Comparison of ENCODE assay signal across 20 cellular contexts in the genomic region with DNA sequence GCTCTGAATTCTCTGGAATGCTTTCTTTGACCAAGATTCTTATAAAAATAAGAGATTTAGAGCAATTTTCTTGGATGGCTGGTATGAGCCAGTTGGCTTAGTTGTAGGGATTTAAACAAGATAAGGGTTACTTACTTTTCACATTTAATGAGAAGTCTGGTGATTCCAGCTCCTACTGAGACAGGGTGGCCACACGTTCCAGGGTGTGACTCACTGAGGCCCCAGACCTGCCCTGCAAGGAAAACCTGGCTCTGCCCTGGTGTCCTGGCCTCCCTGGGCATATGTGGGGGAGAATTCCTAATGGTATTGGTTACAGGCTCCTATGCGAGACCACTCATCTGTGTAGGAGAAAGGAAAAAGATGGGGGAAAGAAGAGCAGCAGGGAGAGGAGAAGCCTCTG.
DNase-seq lines count a peak whose midpoint lies in the region; ATAC-seq and TF ChIP-seq lines count a peak whose summit lies in the region.
"Had no signal": no experiment of that assay in that cellular context is flagged by ENCODE, and none has a peak within 500 bp of the region (broad histone marks: within the 10 kb centered on the region; RNA-seq: fewer than 3 reads in every experiment).

No MANE protein-coding gene starts in this region.

- no peak overlapping the region for H3K4me3 Mint-ChIP-seq in CD8-positive, alpha-beta T cell
- H3K4me3 Mint-ChIP-seq: activated naive CD8-positive, alpha-beta T cell; activated T-cell treated with anti-CD3 and anti-CD28 coated beads, Interleukin-2, amount 50 U/mL, for 24 hours; central memory CD8-positive, alpha-beta T cell; immature natural killer cell had no signal

- no peak overlapping the region for H3K4me3 ChIP-seq in CD8-positive, alpha-beta T cell (ENCODE audit: low read depth, low read length)
- H3K4me3 ChIP-seq: BLaER1, sigmoid colon, SK-N-MC had no signal

- POLR2A ChIA-PET in RWPE1 (lab: Yijun Ruan, JAX; ENCODE audit: low non-redundant PET), result no interaction called here
- POLR2A ChIA-PET in CD8-positive, alpha-beta T cell (lab: Charles Lee), result no interaction called here

- DNase-seq in EL, result peak; percentile 34
- DNase-seq in RWPE1 (ENCODE audit: low spot score), result no peak
- peak; percentile 46 for DNase-seq in fibroblast of peridontal ligament (ENCODE audit: extremely low read depth)
- no peak for DNase-seq in omental fat pad (ENCODE audit: low spot score)
- no peak for DNase-seq in ureter (ENCODE audit: low spot score)
- DNase-seq in GM13976 (ENCODE audit: low spot score), result no peak
- DNase-seq in CD8-positive, alpha-beta T cell, result no peak
- DNase-seq in NCI-H510A (lab: John Stamatoyannopoulos, UW), result no peak
- DNase-seq: activated CD4-positive, alpha-beta T cell treated with anti-CD3 and anti-CD28 coated beads, Interleukin-2, amount 50 U/mL, for 4 hours; activated T-cell treated with anti-CD3 and anti-CD28 coated beads, Interleukin-2, amount 50 U/mL, for 24 hours; MM.1S; NCI-H187; NCI-H524 treated with DMSO at 0.1 percent for 48 hours; sigmoid colon; stimulated activated CD4-positive, alpha-beta T cell treated with anti-CD3 and anti-CD28 coated beads, Interleukin-2, amount 100 ng/mL, for 48 hours had no signal

- H3K9me3 Mint-ChIP-seq in CD8-positive, alpha-beta T cell, result no peaks in the 10 kb centered on the region
- H3K9me3 Mint-ChIP-seq: activated T-cell treated with anti-CD3 and anti-CD28 coated beads, Interleukin-2, amount 50 U/mL, for 24 hours; central memory CD8-positive, alpha-beta T cell; immature natural killer cell had no signal

- H3K27me3 Mint-ChIP-seq in CD8-positive, alpha-beta T cell (ENCODE audit: low read depth), result peaks cover 8% of the 10 kb centered on the region

- H3K27me3 ChIP-seq in CD8-positive, alpha-beta T cell (ENCODE audit: insufficient read depth, low read length), result no peaks in the 10 kb centered on the region
- H3K27me3 ChIP-seq: BLaER1, sigmoid colon had no signal

- H3K36me3 ChIP-seq in CD8-positive, alpha-beta T cell (ENCODE audit: insufficient read depth, low read length), result no peaks in the 10 kb centered on the region
- H3K36me3 ChIP-seq: BLaER1 had no signal

- CTCF ChIA-PET in RWPE1 (lab: Yijun Ruan, JAX), result no interaction called here
- CTCF ChIA-PET in CD8-positive, alpha-beta T cell (lab: Charles Lee), result no interaction called here

- ATAC-seq in omental fat pad (ENCODE audit: low FRiP score), result peak; percentile 60
- ATAC-seq in CD8-positive, alpha-beta T cell, result no peak

- no peaks in the 10 kb centered on the region for H3K9me3 ChIP-seq in CD8-positive, alpha-beta T cell (ENCODE audit: low read length)
- H3K9me3 ChIP-seq: BLaER1, sigmoid colon had no signal

- in situ Hi-C loops in GM13976 (cut with MboI; ENCODE audit: low sequenced_read_pairs, unreplicated experiment), result no loop called here

- H3K4me1 ChIP-seq in CD8-positive, alpha-beta T cell (ENCODE audit: insufficient read depth, low read length), result no peaks in the 10 kb centered on the region
- H3K4me1 ChIP-seq: BLaER1, sigmoid colon had no signal

- no peak for TF ChIP-seq CTCF in RWPE1 (conservative IDR thresholded peaks at IDR 0.05; ENCODE audit: low read depth)
- no peak for TF ChIP-seq CTCF in omental fat pad (IDR thresholded peaks at IDR 0.05)
- TF ChIP-seq CTCF in GM13976 (IDR thresholded peaks at IDR 0.05; ENCODE audit: borderline replicate concordance, control extremely low read depth, extremely low read depth, insufficient read depth, missing control alignments), result no peak
- TF ChIP-seq CTCF in CD8-positive, alpha-beta T cell (IDR thresholded peaks at IDR 0.05), result no peak

- H3K27ac ChIP-seq in RWPE1, result peak overlapping the region; percentile 31
- H3K27ac ChIP-seq in CD8-positive, alpha-beta T cell (ENCODE audit: low read depth, low read length), result no peak overlapping the region
- H3K27ac ChIP-seq: BLaER1, sigmoid colon, SK-N-MC had no signal

- H3K36me3 Mint-ChIP-seq in CD8-positive, alpha-beta T cell, result no peaks in the 10 kb centered on the region
- H3K36me3 Mint-ChIP-seq: activated naive CD8-positive, alpha-beta T cell; immature natural killer cell had no signal

- H3K4me1 Mint-ChIP-seq in CD8-positive, alpha-beta T cell (ENCODE audit: low read depth), result no peaks in the 10 kb centered on the region
- H3K4me1 Mint-ChIP-seq: central memory CD8-positive, alpha-beta T cell had no signal

- no peak overlapping the region for H3K27ac Mint-ChIP-seq in CD8-positive, alpha-beta T cell
- H3K27ac Mint-ChIP-seq: activated naive CD8-positive, alpha-beta T cell; activated T-cell treated with anti-CD3 and anti-CD28 coated beads, Interleukin-2, amount 50 U/mL, for 24 hours; immature natural killer cell had no signal

- intact Hi-C loops in CD8-positive, alpha-beta T cell (cut with DNase I, micrococcal nuclease), result no loop called here

Comparison
In these comparisons a context has a peak if more than half of its experiments do, and no peak if none do; other contexts are left out.
1. DNase-seq: peak in EL (single experiment) and fibroblast of peridontal ligament (single experiment); none in RWPE1 (single experiment), omental fat pad (single experiment), ureter (single experiment), GM13976 (single experiment), CD8-positive, alpha-beta T cell (0 of 7) and NCI-H510A (single experiment).